31 cellular contexts compared by ENCODE assay signal in genomic region chr3:142971431-142971830, GRCh38. TPM values are rescaled to one million over a fixed set of nuclear protein-coding genes. Genes with fewer than 3 reads are reported as not detected.
"Had no signal": no experiment of that assay in that cellular context is flagged by ENCODE, and none has a peak within 500 bp of the region (broad histone marks: within the 10 kb centered on the region; RNA-seq: fewer than 3 reads in every experiment).

No MANE protein-coding gene starts in this region.

- H3K27ac ChIP-seq: neutrophil, pancreas, prostate gland, skin epidermis, stomach, thoracic aorta, thyroid gland, tibial nerve, upper lobe of left lung, vagina had no signal

- H3K27me3 ChIP-seq: thyroid gland, upper lobe of left lung, vagina had no signal

- H3K4me1 ChIP-seq: pancreas, prostate gland, thyroid gland, vagina had no signal

- DNase-seq: naive thymus-derived CD8-positive, alpha-beta T cell; nephron progenitor cell; nucleus accumbens; pancreas; retina; right cardiac atrium; stimulated activated CD4-positive, alpha-beta T cell treated with anti-CD3 and anti-CD28 coated beads, Interleukin-15, amount 100 ng/mL, for 24 hours; stimulated activated CD4-positive, alpha-beta T cell treated with anti-CD3 and anti-CD28 coated beads, Interleukin-2, amount 100 ng/mL, for 24 hours; stimulated activated CD4-positive, alpha-beta T cell treated with anti-CD3 and anti-CD28 coated beads, Interleukin-2, amount 100 ng/mL, for 48 hours; stimulated activated CD4-positive, alpha-beta T cell treated with anti-CD3 and anti-CD28 coated beads, Interleukin-4, amount 100 ng/mL, for 24 hours; stimulated activated naive B cell treated with anti-CD40 and anti-IgM and Interleukin-4, amounts not matched to agents 10 μg/mL and 1 μg/mL and 100 μg/mL, for 72 hours; stimulated activated naive CD4-positive, alpha-beta T cell treated with Interleukin-2 at 50 U/mL for 16 hours; stomach; thyroid gland; trophoblast cell; upper lobe of left lung had no signal

- ATAC-seq: naive thymus-derived CD8-positive, alpha-beta T cell; natural killer cell treated with Interleukin-12 subunit alpha and Interleukin-12 subunit beta and Interleukin-15 and Interleukin-18, amount 100 ng/mL, for 72 hours; pancreas; right cardiac atrium; sciatic nerve; stimulated activated effector memory CD8-positive, alpha-beta T cell treated with anti-CD3 and anti-CD28 coated beads, Interleukin-12 subunit alpha, Interleukin-12 subunit beta, amount 100 ng/mL, for 72 hours; stimulated activated naive B cell treated with anti-CD40 and anti-IgM and Interleukin-4, amounts not matched to agents 10 μg/mL and 1 μg/mL and 100 μg/mL, for 72 hours had no signal

- H3K9me3 ChIP-seq: neutrophil, pancreas, prostate gland, stomach, thoracic aorta, thyroid gland, tibial nerve, upper lobe of left lung, vagina had no signal

- FAIRE-seq: pancreas, urothelium cell line had no signal

- H3K4me3 ChIP-seq: pancreas, prostate gland, skin epidermis, stomach, thoracic aorta, thyroid gland, tibial nerve, upper lobe of left lung, vagina had no signal

- H3K36me3 ChIP-seq: neutrophil, pancreas, prostate gland, stomach, thoracic aorta, thyroid gland, tibial nerve, upper lobe of left lung, vagina had no signal

RNA-seq across cellular contexts. Expression of gene PAQR9, which starts 8.0 kb away (rescaled TPM):
- total RNA-seq: naive thymus-derived CD8-positive, alpha-beta T cell; natural killer cell treated with Interleukin-12 subunit alpha and Interleukin-12 subunit beta and Interleukin-15 and Interleukin-18, amount 100 ng/mL, for 72 hours; osteocyte; posterior vena cava; pulmonary artery endothelial cell; stomach; subcutaneous adipose tissue; thyroid gland; tibial nerve; upper lobe of left lung; ureter; vagina had no signal
- polyA plus RNA-seq: naive thymus-derived CD8-positive, alpha-beta T cell; pancreas; stomach had no signal
